In the genomic region with DNA sequence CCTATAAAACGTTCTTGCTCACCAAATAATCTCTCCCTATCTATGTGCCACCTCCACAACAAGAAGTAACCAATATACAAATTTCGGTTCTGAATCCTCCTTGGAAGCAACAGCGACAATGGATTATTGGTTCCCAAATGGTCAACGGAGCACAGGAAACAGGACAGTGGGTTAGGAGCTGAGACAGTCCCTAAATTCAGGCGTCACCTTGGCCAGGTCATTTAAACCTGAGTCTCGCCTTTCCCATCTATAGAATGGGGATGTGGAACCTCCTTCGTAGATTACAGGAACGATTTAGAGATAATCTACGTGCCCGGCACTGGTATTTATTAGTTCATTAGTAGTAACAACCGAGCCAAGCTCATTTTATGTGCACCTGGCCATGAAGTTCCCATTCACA, we compare ENCODE assay signal across 8 cellular contexts. TPM values are rescaled to one million over a fixed set of nuclear protein-coding genes. Genes with fewer than 3 reads are reported as not detected.
DNase-seq lines count a peak whose midpoint lies in the region; ATAC-seq and TF ChIP-seq lines count a peak whose summit lies in the region.

No MANE protein-coding gene starts in this region.

- no peak for TF ChIP-seq CTCF in OCI-LY3 (IDR thresholded peaks at IDR 0.05; ENCODE audit: low read depth, low read length)
- TF ChIP-seq CTCF in epithelial cell of esophagus (IDR thresholded peaks at IDR 0.05; ENCODE audit: insufficient read depth, low read depth, low read length, missing control alignments) = no peak
- no peak for TF ChIP-seq CTCF in osteoblast (IDR thresholded peaks at IDR 0.05; ENCODE audit: extremely low read depth, low read depth, low read length)

- ATAC-seq in HG03571 (IDR thresholded peaks at IDR 0.05; ENCODE audit: unreplicated experiment) (no peak), GM19397 (IDR thresholded peaks at IDR 0.05; ENCODE audit: unreplicated experiment) (no peak)

- intact Hi-C loops in posterior vena cava (cut with DNase I) = no loop called here

- H3K36me3 ChIP-seq in ES-I3 (ENCODE audit: insufficient read depth, low read length) (no peaks in the 10 kb centered on the region), OCI-LY3 (replicated peaks; ENCODE audit: low read depth, low read length) (no peaks in the 10 kb centered on the region), osteoblast (ENCODE audit: insufficient read depth, low read length) (no peaks in the 10 kb centered on the region)

- DNase-seq in epithelial cell of esophagus (ENCODE audit: low read depth) (no peak), osteoblast (ENCODE audit: insufficient read length, low spot score, missing footprints) (no peak), posterior vena cava (ENCODE audit: low spot score) (no peak), amygdala (lab: John Stamatoyannopoulos, UW) (no peak)

- peaks cover 38% of the 10 kb centered on the region for H3K79me2 ChIP-seq in OCI-LY3 (ENCODE audit: low read length)
- peaks cover 57% of the 10 kb centered on the region for H3K79me2 ChIP-seq in osteoblast (ENCODE audit: insufficient read depth, low read length)

- no peaks in the 10 kb centered on the region for H3K27me3 ChIP-seq in OCI-LY3 (ENCODE audit: low read depth, low read length)
- H3K27me3 ChIP-seq in osteoblast (ENCODE audit: insufficient read depth, low read length) = no peaks in the 10 kb centered on the region

- H3K27ac ChIP-seq in OCI-LY3 (ENCODE audit: low read length) (no peak overlapping the region), osteoblast (ENCODE audit: low read depth, low read length) (no peak overlapping the region)

- H3K9me3 ChIP-seq in ES-I3 (ENCODE audit: control insufficient read depth, insufficient read depth, low read length) (no peaks in the 10 kb centered on the region), OCI-LY3 (ENCODE audit: insufficient read depth, low read length) (no peaks in the 10 kb centered on the region), osteoblast (ENCODE audit: low read depth, low read length) (no peaks in the 10 kb centered on the region)

- peak overlapping the region; percentile 81 for H3K4me3 ChIP-seq in OCI-LY3 (ENCODE audit: low read length)
- H3K4me3 ChIP-seq in epithelial cell of esophagus (ENCODE audit: low read length) = peak overlapping the region; percentile 76
- H3K4me3 ChIP-seq in osteoblast (ENCODE audit: insufficient read depth, low read length) = peak overlapping the region; percentile 86

- H3K4me1 ChIP-seq in ES-I3 (ENCODE audit: insufficient read depth, low read length) (no peaks in the 10 kb centered on the region), OCI-LY3 (ENCODE audit: low read length) (peaks cover 7% of the 10 kb centered on the region), osteoblast (ENCODE audit: insufficient read depth, low read length) (peaks cover 15% of the 10 kb centered on the region)

- no peak overlapping the region for H2AFZ ChIP-seq in OCI-LY3 (ENCODE audit: low read depth, low read length)
- peak overlapping the region; percentile 56 for H2AFZ ChIP-seq in osteoblast (ENCODE audit: low read length)

- peak overlapping the region; percentile 93; the same call in 1 of the 2 replicates for H3K9ac ChIP-seq in ES-I3 (ENCODE audit: low read depth, low read length)
- peak overlapping the region; percentile 66; the same call in 1 of the 2 replicates for H3K9ac ChIP-seq in OCI-LY3 (ENCODE audit: low read length)

- H4K20me1 ChIP-seq in OCI-LY3 (ENCODE audit: insufficient read depth, low read length) = peaks cover 5% of the 10 kb centered on the region; the same call in 1 of the 2 replicates
- peaks cover 14% of the 10 kb centered on the region for H4K20me1 ChIP-seq in osteoblast (ENCODE audit: insufficient read depth, low read length)

- H3K4me2 ChIP-seq in OCI-LY3 (ENCODE audit: low read length) = peak overlapping the region; percentile 67
- peak overlapping the region; percentile 90 for H3K4me2 ChIP-seq in osteoblast (ENCODE audit: insufficient read depth, low read length)

RNA-seq across cellular contexts. Expression of gene NT5DC3, which starts 1.1 kb away (rescaled TPM):
- total RNA-seq in osteoblast (10.1 and 10.6 TPM in 2 replicates), posterior vena cava (10 to 100 TPM; 26.1 to 34.8 TPM)
